ENCODE assay signal across 16 cellular contexts in the genomic region with DNA sequence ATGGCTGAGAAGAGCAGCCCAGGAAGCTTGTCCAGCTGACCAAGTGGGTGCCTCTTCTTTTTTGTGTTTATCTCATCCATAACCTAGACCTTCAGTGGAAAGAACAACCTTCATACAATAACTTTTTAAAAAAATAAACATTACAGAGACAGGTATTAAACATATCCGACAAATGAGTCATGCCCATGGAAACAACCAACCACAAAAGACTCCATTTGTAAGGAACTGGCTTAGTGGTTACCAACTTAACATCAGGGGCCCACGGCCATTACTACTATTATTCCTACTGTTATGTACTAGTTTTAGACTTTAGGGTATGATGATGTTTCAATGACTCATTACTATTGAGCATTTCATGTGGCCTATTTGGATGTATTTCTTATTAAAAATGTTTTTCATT.
DNase-seq lines count a peak whose midpoint lies in the region; ATAC-seq and TF ChIP-seq lines count a peak whose summit lies in the region.
"Had no signal": no experiment of that assay in that cellular context is flagged by ENCODE, and none has a peak within 500 bp of the region (broad histone marks: within the 10 kb centered on the region; RNA-seq: fewer than 3 reads in every experiment).

No MANE protein-coding gene starts in this region.

- H3K9me2 ChIP-seq in PC-3 (replicated peaks; ENCODE audit: low read length): no peaks in the 10 kb centered on the region

- H3K4me2 ChIP-seq in PC-3 (ENCODE audit: low read length): 0 out of 2 replicates have a peak overlapping the region, but pooled peaks have one; percentile 17
- H3K4me2 ChIP-seq in mammary epithelial cell (ENCODE audit: insufficient read depth, low read depth, low read length): peak overlapping the region; percentile 19

- in situ Hi-C loops in mammary epithelial cell (cut with MboI; ENCODE audit: low sequenced_read_pairs in 2 of 2): no loop called here

- ATAC-seq in PC-3 (peak; percentile 74), psoas muscle (no peak), GM19452 (IDR thresholded peaks at IDR 0.05; ENCODE audit: unreplicated experiment) (no peak)

- H3K27ac ChIP-seq in PC-3 (ENCODE audit: low read length): peak overlapping the region; percentile 57
- H3K27ac ChIP-seq in mammary epithelial cell (ENCODE audit: insufficient read depth, low read depth, low read length): peak overlapping the region; percentile 24
- H3K27ac ChIP-seq in psoas muscle: peak overlapping the region; percentile 72
- H3K27ac ChIP-seq: Peyer's patch had no signal

- POLR2A ChIA-PET in PC-3 (lab: Charles Lee; ENCODE audit: unreplicated experiment): no interaction called here

- H3K4me3 ChIP-seq in PC-3 (ENCODE audit: low read length) (no peak overlapping the region), mammary epithelial cell (replicated peaks in 1 of 3; ENCODE audit: insufficient read depth in 1 of 3, low read depth in 2 of 3, low read length in 3 of 3) (no peak overlapping the region), psoas muscle (no peak overlapping the region)
- H3K4me3 ChIP-seq: Peyer's patch had no signal

- no peaks in the 10 kb centered on the region for H3K9me3 ChIP-seq in PC-3 (ENCODE audit: low read length)
- no peaks in the 10 kb centered on the region for H3K9me3 ChIP-seq in mammary epithelial cell (replicated peaks; ENCODE audit: insufficient read depth, low read length)
- peaks cover 13% of the 10 kb centered on the region for H3K9me3 ChIP-seq in psoas muscle
- H3K9me3 ChIP-seq: Peyer's patch had no signal

- no peak overlapping the region for H3K9ac ChIP-seq in PC-3 (ENCODE audit: low read length)
- H3K9ac ChIP-seq in mammary epithelial cell (ENCODE audit: insufficient read depth, low read length): no peak overlapping the region

- H3K36me3 ChIP-seq in PC-3 (ENCODE audit: low read depth, low read length) (no peaks in the 10 kb centered on the region), mammary epithelial cell (ENCODE audit: insufficient read depth, low read length) (no peaks in the 10 kb centered on the region), psoas muscle (ENCODE audit: insufficient read depth in 1 of 2, low read depth in 1 of 2) (no peaks in the 10 kb centered on the region)
- H3K36me3 ChIP-seq: Peyer's patch had no signal

- H4K20me1 ChIP-seq in PC-3 (ENCODE audit: low read length): no peaks in the 10 kb centered on the region
- H4K20me1 ChIP-seq in mammary epithelial cell (ENCODE audit: insufficient read depth, low read length): no peaks in the 10 kb centered on the region

- peaks cover 8% of the 10 kb centered on the region for H3K4me1 ChIP-seq in PC-3 (ENCODE audit: insufficient read depth, low read length)
- peaks cover 7% of the 10 kb centered on the region for H3K4me1 ChIP-seq in mammary epithelial cell (ENCODE audit: insufficient read depth, low read length)
- peaks cover 10% of the 10 kb centered on the region for H3K4me1 ChIP-seq in psoas muscle
- H3K4me1 ChIP-seq: Peyer's patch had no signal

- no peaks in the 10 kb centered on the region for H3F3A ChIP-seq in PC-3 (ENCODE audit: low read length, unreplicated experiment)

- CTCF ChIA-PET in PC-3 (lab: Charles Lee) (no interaction called here), mammary epithelial cell (lab: Charles Lee; ENCODE audit: low non-redundant PET) (no interaction called here)

- H2AFZ ChIP-seq in PC-3 (ENCODE audit: low read length): no peak overlapping the region
- H2AFZ ChIP-seq in mammary epithelial cell (ENCODE audit: low read depth, low read length): no peak overlapping the region

- H3K27me3 ChIP-seq in PC-3 (ENCODE audit: low read length) (no peaks in the 10 kb centered on the region), mammary epithelial cell (ENCODE audit: insufficient read depth, low read length) (no peaks in the 10 kb centered on the region), psoas muscle (ENCODE audit: insufficient read depth in 3 of 3, low read length in 2 of 3) (no peaks in the 10 kb centered on the region)
- H3K27me3 ChIP-seq: Peyer's patch had no signal

- no TSS peak for BruUV-seq in PC-3 (replicated peaks; lab: Mats Ljungman, UMichigan)
- no TSS peak for BruUV-seq in mammary epithelial cell (replicated peaks; lab: Mats Ljungman, UMichigan)

- DNase-seq in H4 (ENCODE audit: low spot score) (peak; percentile 14), PC-3 (peak; percentile 60), mammary epithelial cell (peak; percentile 78), psoas muscle (no peak), GM03348 (ENCODE audit: low spot score) (no peak), UCSD-AML1 (lab: John Stamatoyannopoulos, UW; ENCODE audit: unreplicated experiment) (no peak)
- DNase-seq: COR-L47, DMS153, HCEC 1CT, KBM-7, NCI-H1048, NCI-H2227 treated with DMSO at 0.1 percent for 48 hours, NCI-H524 treated with DMSO at 0.1 percent for 48 hours, Peyer's patch, SHP77 treated with DMSO at 0.1 percent for 48 hours had no signal

- 0% methylated on average over 2 of the region's 2 CpGs for WGBS in mammary epithelial cell (ENCODE audit: low coverage, missing lambda C conversion rate)
- WGBS in psoas muscle, 3 donors: 94 to 97% (median 97%) methylated on average over 2 of the region's 2 CpGs

- intact Hi-C loops in PC-3 (cut with micrococcal nuclease) (no loop called here), mammary epithelial cell (cut with micrococcal nuclease) (no loop called here), psoas muscle (cut with DNase I) (no loop called here)

- H3K79me2 ChIP-seq in PC-3 (ENCODE audit: low read length): no peaks in the 10 kb centered on the region
- no peaks in the 10 kb centered on the region for H3K79me2 ChIP-seq in mammary epithelial cell (ENCODE audit: insufficient read depth, low read length)

- dilution Hi-C loops in mammary epithelial cell (cut with HindIII; ENCODE audit: low sequenced_read_pairs): no loop called here

- TF ChIP-seq CTCF in PC-3 (conservative IDR thresholded peaks at IDR 0.05; ENCODE audit: low read depth, low read length) (no peak), mammary epithelial cell (conservative IDR thresholded peaks at IDR 0.05 in 1 of 2, IDR thresholded peaks at IDR 0.05 in 1 of 2; ENCODE audit: extremely low read depth in 1 of 2, insufficient read depth in 1 of 2, low read depth in 1 of 2, low read length in 2 of 2) (no peak), psoas muscle (IDR thresholded peaks at IDR 0.05) (no peak)

Comparison
In these comparisons a context has a peak if more than half of its experiments do, and no peak if none do; other contexts are left out.
1. DNase-seq: peak in H4 (single experiment), PC-3 (single experiment) and mammary epithelial cell (single experiment); none in psoas muscle (0 of 2), GM03348 (single experiment) and UCSD-AML1 (single experiment).
2. Peak in every context shown above with its lines, with median percentiles within 50 percentile points of each other: H3K27ac ChIP-seq.